In genomic region chr6:136201735-136202134, GRCh38 we compare ENCODE assay signal across 21 cellular contexts. TPM values are rescaled to one million over a fixed set of nuclear protein-coding genes. Genes with fewer than 3 reads are reported as not detected.
DNase-seq lines count a peak whose midpoint lies in the region; ATAC-seq, FAIRE-seq and TF ChIP-seq lines count a peak whose summit lies in the region.
"Had no signal": no experiment of that assay in that cellular context is flagged by ENCODE, and none has a peak within 500 bp of the region (broad histone marks: within the 10 kb centered on the region; RNA-seq: fewer than 3 reads in every experiment).

No MANE protein-coding gene starts in this region.

- H3K4me1 ChIP-seq in right lobe of liver (no peaks in the 10 kb centered on the region), Caco-2 (no peaks in the 10 kb centered on the region)
- H3K4me1 ChIP-seq: adrenal gland had no signal

- BruUV-seq in Caco-2 (replicated peaks; lab: Mats Ljungman, UMichigan) = no TSS peak

- CTCF ChIA-PET in Caco-2 (lab: Charles Lee) = no interaction called here

- ATAC-seq in right lobe of liver = peak; percentile 28 to 76 (median 62)
- ATAC-seq in activated T-helper 17 cell treated with anti-CD3 and anti-CD28 coated beads, Interleukin-2, amount 50 U/mL, for 72 hours (replicated peaks) = no peak
- no peak for ATAC-seq in GM18867 (IDR thresholded peaks at IDR 0.05; ENCODE audit: unreplicated experiment)
- ATAC-seq: GM12878 had no signal

- H3K9me3 ChIP-seq in right lobe of liver (no peaks in the 10 kb centered on the region), Caco-2 (peaks cover 3% of the 10 kb centered on the region; the same call in 1 of the 2 replicates)
- H3K9me3 ChIP-seq: adrenal gland, stomach had no signal

- no peaks in the 10 kb centered on the region for H3K4me1 Mint-ChIP-seq in Caco-2 (ENCODE audit: low read depth, unreplicated experiment)
- no peaks in the 10 kb centered on the region for H3K4me1 Mint-ChIP-seq in activated T-helper 17 cell treated with anti-CD3 and anti-CD28 coated beads, Interleukin-2, amount 50 U/mL, for 72 hours
- H3K4me1 Mint-ChIP-seq: neural crest cell had no signal

- H3K27ac ChIP-seq in right lobe of liver = no peak overlapping the region
- H3K27ac ChIP-seq: adrenal gland, KMS-11, stomach had no signal

- 43% methylated on average over 5 of the region's 5 CpGs for WGBS in right lobe of liver (ENCODE audit: insufficient coverage, low coverage, low lambda C conversion rate, missing lambda C conversion rate)

- DNase-seq in DMS53 (lab: John Stamatoyannopoulos, UW) (peak; percentile 22), DMS53 treated with DMSO at 0.1 percent for 48 hours (lab: John Stamatoyannopoulos, UW; ENCODE audit: unreplicated experiment) (no peak), LNCaP clone FGC (ENCODE audit: low read depth) (peak; percentile 13), bronchial epithelial cell (ENCODE audit: low read depth) (peak; percentile 41), right lobe of liver (no peak), Caco-2 (no peak)
- DNase-seq: activated CD8-positive, alpha-beta memory T cell treated with anti-CD3 and anti-CD28 coated beads for 24 hours; adrenal gland; CD4-positive, alpha-beta T cell; central memory CD4-positive, alpha-beta T cell; head of caudate nucleus; NCI-H187; stomach had no signal

- H3K27me3 Mint-ChIP-seq in Caco-2 (ENCODE audit: insufficient read depth, unreplicated experiment) = no peaks in the 10 kb centered on the region
- no peaks in the 10 kb centered on the region for H3K27me3 Mint-ChIP-seq in activated T-helper 17 cell treated with anti-CD3 and anti-CD28 coated beads, Interleukin-2, amount 50 U/mL, for 72 hours
- H3K27me3 Mint-ChIP-seq: CD4-positive, alpha-beta T cell had no signal

- FAIRE-seq in bronchial epithelial cell (lab: Jason Lieb, UNC) = no peak
- FAIRE-seq: A204.1, GM12878, islet of Langerhans, urothelium cell line had no signal

- H3K4me3 ChIP-seq in LNCaP clone FGC (ENCODE audit: low read depth, low read length) = no peak overlapping the region
- H3K4me3 ChIP-seq in bronchial epithelial cell (ENCODE audit: low read depth, low read length) = no peak overlapping the region
- H3K4me3 ChIP-seq in right lobe of liver = no peak overlapping the region
- no peak overlapping the region for H3K4me3 ChIP-seq in Caco-2 (ENCODE audit: low read depth, low read length)
- H3K4me3 ChIP-seq: adrenal gland, GM12878, stomach had no signal

- H3K36me3 Mint-ChIP-seq in Caco-2 (ENCODE audit: insufficient read depth, unreplicated experiment) = no peaks in the 10 kb centered on the region
- H3K36me3 Mint-ChIP-seq in activated T-helper 17 cell treated with anti-CD3 and anti-CD28 coated beads, Interleukin-2, amount 50 U/mL, for 72 hours (ENCODE audit: low read depth) = no peaks in the 10 kb centered on the region

- H3K9me3 Mint-ChIP-seq in Caco-2 (ENCODE audit: unreplicated experiment) = no peaks in the 10 kb centered on the region
- no peaks in the 10 kb centered on the region for H3K9me3 Mint-ChIP-seq in activated T-helper 17 cell treated with anti-CD3 and anti-CD28 coated beads, Interleukin-2, amount 50 U/mL, for 72 hours
- H3K9me3 Mint-ChIP-seq: CD4-positive, alpha-beta T cell; neural crest cell had no signal

- H3K27ac Mint-ChIP-seq in Caco-2 (ENCODE audit: unreplicated experiment) = no peak overlapping the region
- no peak overlapping the region for H3K27ac Mint-ChIP-seq in activated T-helper 17 cell treated with anti-CD3 and anti-CD28 coated beads, Interleukin-2, amount 50 U/mL, for 72 hours
- H3K27ac Mint-ChIP-seq: CD4-positive, alpha-beta T cell had no signal

- H3K27me3 ChIP-seq in bronchial epithelial cell (ENCODE audit: control insufficient read depth, insufficient read depth, low read length) = no peaks in the 10 kb centered on the region
- no peaks in the 10 kb centered on the region for H3K27me3 ChIP-seq in right lobe of liver
- H3K27me3 ChIP-seq in Caco-2 (replicated peaks; ENCODE audit: control insufficient read depth, insufficient read depth, low read length) = no peaks in the 10 kb centered on the region
- H3K27me3 ChIP-seq: adrenal gland, stomach had no signal

- intact Hi-C loops in right lobe of liver (cut with DNase I) (loop anchor here in 1 of 2 donors (10.0 kb wide), 1 partner anchor 177 kb away; no protein-coding TSS in a partner anchor), Caco-2 (cut with micrococcal nuclease; ENCODE audit: unreplicated experiment) (no loop called here)

- H3K36me3 ChIP-seq in bronchial epithelial cell (ENCODE audit: control insufficient read depth, insufficient read depth, low read length) (no peaks in the 10 kb centered on the region), right lobe of liver (no peaks in the 10 kb centered on the region), Caco-2 (ENCODE audit: control insufficient read depth, insufficient read depth, low read length) (no peaks in the 10 kb centered on the region)
- H3K36me3 ChIP-seq: adrenal gland, stomach had no signal

- TF ChIP-seq CTCF in LNCaP clone FGC (IDR thresholded peaks at IDR 0.05; ENCODE audit: control insufficient read depth, extremely low read depth, insufficient read depth) (peak; percentile 57), bronchial epithelial cell (IDR thresholded peaks at IDR 0.05; ENCODE audit: insufficient read depth, low read length, severe bottlenecking) (peak; percentile 25), right lobe of liver (IDR thresholded peaks at IDR 0.05) (no peak), Caco-2 (IDR thresholded peaks at IDR 0.05; ENCODE audit: insufficient read depth in 1 of 2, low read depth in 1 of 2, low read length in 1 of 2, severe bottlenecking in 1 of 2, unreplicated experiment in 1 of 2) (no peak)

- no peak overlapping the region for H3K4me3 Mint-ChIP-seq in Caco-2 (ENCODE audit: unreplicated experiment)
- no peak overlapping the region for H3K4me3 Mint-ChIP-seq in activated T-helper 17 cell treated with anti-CD3 and anti-CD28 coated beads, Interleukin-2, amount 50 U/mL, for 72 hours
- H3K4me3 Mint-ChIP-seq: CD4-positive, alpha-beta T cell; neural crest cell had no signal

- POLR2A ChIA-PET in Caco-2 (lab: Charles Lee) = no interaction called here

- TF ChIP-seq POLR2A in right lobe of liver (IDR thresholded peaks at IDR 0.05) = no peak

RNA-seq across cellular contexts. Expression of gene MTFR2, which starts 48.4 kb away (rescaled TPM):
- total RNA-seq in bronchial epithelial cell (0.51 and 0.79 TPM in 2 replicates), right lobe of liver (under 1 TPM in 4 of 6 experiments, not detected in 2; 0.12 to 0.68 (median 0.45) TPM), Caco-2 (2022) (15.1 and 18.5 TPM in 2 replicates)
- 10 to 100 TPM; 15.3 to 31.0 TPM for total RNA-seq in activated T-helper 17 cell treated with anti-CD3 and anti-CD28 coated beads, Interleukin-2, amount 50 U/mL, for 72 hours

Comparison
In these comparisons a context has a peak if more than half of its experiments do, and no peak if none do; other contexts are left out.
1. DNase-seq: peak in DMS53 (single experiment), LNCaP clone FGC (single experiment) and bronchial epithelial cell (single experiment); none in DMS53 treated with DMSO at 0.1 percent for 48 hours (single experiment), right lobe of liver (0 of 3) and Caco-2 (0 of 2).
2. CTCF ChIP-seq: peak in LNCaP clone FGC (single experiment) and bronchial epithelial cell (single experiment); none in right lobe of liver (0 of 4) and Caco-2 (0 of 2).
3. ATAC-seq: peak in right lobe of liver (4 of 4); none in activated T-helper 17 cell treated with anti-CD3 and anti-CD28 coated beads, Interleukin-2, amount 50 U/mL, for 72 hours (single experiment) and GM18867 (single experiment).